Comparison of ENCODE assay signal across 7 cellular contexts in genomic region chr10:133002685-133003084, GRCh38.
"Had no signal": no experiment of that assay in that cellular context is flagged by ENCODE, and none has a peak within 500 bp of the region (broad histone marks: within the 10 kb centered on the region; RNA-seq: fewer than 3 reads in every experiment).

No MANE protein-coding gene starts in this region.

- ATAC-seq: K562 had no signal

- H3K9ac ChIP-seq: GM23248 had no signal

- DNase-seq: GM23248, GOT3, H7, HCEC 1CT, IMR-90, KG1 had no signal

- H3K27ac ChIP-seq: GM23248 had no signal

- H3K4me3 ChIP-seq: GM23248, K562 had no signal
